ENCODE assay signal across 21 cellular contexts in the genomic region with DNA sequence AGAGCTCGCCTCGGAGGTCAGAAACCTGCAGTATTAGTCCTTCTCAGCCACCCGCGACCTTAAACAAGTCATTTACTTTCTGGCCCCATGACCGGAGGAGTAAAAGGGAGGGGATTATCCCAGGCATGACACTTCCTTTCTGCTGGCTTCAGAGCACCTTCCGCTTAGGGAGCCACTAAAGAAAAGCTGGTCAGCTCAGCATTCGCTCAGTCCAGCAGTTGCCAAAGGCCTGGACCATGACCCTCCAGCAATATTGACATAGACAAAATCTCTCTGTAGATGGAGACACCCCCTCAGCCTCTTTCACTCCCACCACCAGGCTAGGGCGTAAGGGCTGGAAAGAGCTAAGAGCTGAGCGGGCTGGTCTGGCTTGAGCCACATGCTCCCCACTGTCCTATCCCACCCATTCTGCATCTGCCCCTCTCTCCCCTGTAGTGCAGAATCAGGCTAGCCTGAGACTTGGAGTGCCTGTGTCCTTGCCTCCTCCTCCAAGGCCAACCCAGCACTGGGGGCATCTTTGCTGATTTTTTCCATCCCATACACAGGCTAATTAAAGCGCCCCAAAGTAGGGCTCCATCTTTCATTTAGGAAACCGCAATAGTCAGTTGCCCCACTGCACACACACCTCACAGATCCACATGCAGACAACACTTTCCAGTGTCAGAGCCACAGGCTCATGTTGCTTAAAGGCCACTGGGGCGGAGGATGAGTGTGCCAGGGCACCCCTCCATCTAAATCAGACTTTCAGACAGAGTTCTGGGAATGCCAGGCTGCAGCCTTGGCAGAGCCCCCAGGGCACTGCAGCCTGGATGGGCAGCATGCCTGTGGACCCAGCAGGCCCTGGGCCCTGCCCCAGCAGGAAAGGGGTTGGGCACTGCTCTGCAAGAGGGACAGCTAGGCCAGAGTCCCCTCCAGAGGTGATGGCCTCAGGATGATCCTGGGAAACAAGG. TPM values are rescaled to one million over a fixed set of nuclear protein-coding genes. Genes with fewer than 3 reads are reported as not detected.
A peak's percentile ranks its signal among the peaks of the same experiment; 100 is the strongest.
DNase-seq lines count a peak whose midpoint lies in the region; ATAC-seq and TF ChIP-seq lines count a peak whose summit lies in the region.
"Had no signal": no experiment of that assay in that cellular context is flagged by ENCODE, and none has a peak within 500 bp of the region (broad histone marks: within the 10 kb centered on the region; RNA-seq: fewer than 3 reads in every experiment).

No MANE protein-coding gene starts in this region.

- no peak overlapping the region for H3K4me3 Mint-ChIP-seq in Caco-2 (ENCODE audit: unreplicated experiment)
- no peak overlapping the region for H3K4me3 Mint-ChIP-seq in stimulated activated effector memory CD8-positive, alpha-beta T cell treated with anti-CD3 and anti-CD28 coated beads, Interleukin-12 subunit alpha, Interleukin-12 subunit beta, amount 100 ng/mL, for 72 hours
- H3K4me3 Mint-ChIP-seq: CD8-positive, alpha-beta memory T cell; GM23338 had no signal

- peaks cover 6% of the 10 kb centered on the region for H3K4me1 Mint-ChIP-seq in Caco-2 (ENCODE audit: low read depth, unreplicated experiment)
- peaks cover 21% of the 10 kb centered on the region for H3K4me1 Mint-ChIP-seq in stimulated activated effector memory CD8-positive, alpha-beta T cell treated with anti-CD3 and anti-CD28 coated beads, Interleukin-12 subunit alpha, Interleukin-12 subunit beta, amount 100 ng/mL, for 72 hours

- POLR2A ChIA-PET in Caco-2 (lab: Charles Lee), result interaction anchor here (1.2 kb wide), 1 partner anchor 27 kb away, joined by 13 read pairs; a partner anchor contains a TSS

- no peaks in the 10 kb centered on the region for H4K20me1 ChIP-seq in osteoblast (ENCODE audit: insufficient read depth, low read length)
- H4K20me1 ChIP-seq: BLaER1 treated with 17β-estradiol and CSF1 and Interleukin-3, amounts not matched to agents 10 nM and 100 nM had no signal

- H3K27ac Mint-ChIP-seq in Caco-2 (ENCODE audit: unreplicated experiment), result peak overlapping the region; percentile 25
- H3K27ac Mint-ChIP-seq in stimulated activated effector memory CD8-positive, alpha-beta T cell treated with anti-CD3 and anti-CD28 coated beads, Interleukin-12 subunit alpha, Interleukin-12 subunit beta, amount 100 ng/mL, for 72 hours, result no peak overlapping the region
- H3K27ac Mint-ChIP-seq: CD8-positive, alpha-beta memory T cell; GM23338 had no signal

- no peak overlapping the region for H3K27ac ChIP-seq in osteoblast (ENCODE audit: low read depth, low read length)
- H3K27ac ChIP-seq: BLaER1 treated with 17β-estradiol and CSF1 and Interleukin-3, amounts not matched to agents 10 nM and 100 nM; SJCRH30 had no signal

- H3K4me1 ChIP-seq in Caco-2 (peaks cover 14% of the 10 kb centered on the region; the same call in 1 of the 2 replicates), osteoblast (ENCODE audit: insufficient read depth, low read length) (no peaks in the 10 kb centered on the region)

- TF ChIP-seq CTCF in Caco-2 (IDR thresholded peaks at IDR 0.05; ENCODE audit: insufficient read depth in 1 of 2, low read depth in 1 of 2, low read length in 1 of 2, severe bottlenecking in 1 of 2, unreplicated experiment in 1 of 2) (no peak), osteoblast (IDR thresholded peaks at IDR 0.05; ENCODE audit: extremely low read depth, low read depth, low read length) (no peak), GM10266 (IDR thresholded peaks at IDR 0.05; ENCODE audit: control insufficient read depth, insufficient read depth, low read depth, missing control alignments) (no peak)

- H3K36me3 ChIP-seq in Caco-2 (ENCODE audit: control insufficient read depth, insufficient read depth, low read length) (no peaks in the 10 kb centered on the region), osteoblast (ENCODE audit: insufficient read depth, low read length) (no peaks in the 10 kb centered on the region), H7 (replicated peaks; ENCODE audit: control insufficient read depth, insufficient read depth, low read length) (no peaks in the 10 kb centered on the region)
- H3K36me3 ChIP-seq: BLaER1 treated with 17β-estradiol and CSF1 and Interleukin-3, amounts not matched to agents 10 nM and 100 nM; SJCRH30 had no signal

- H3K9me3 ChIP-seq in Caco-2 (no peaks in the 10 kb centered on the region), osteoblast (ENCODE audit: low read depth, low read length) (no peaks in the 10 kb centered on the region)
- H3K9me3 ChIP-seq: BLaER1 treated with 17β-estradiol and CSF1 and Interleukin-3, amounts not matched to agents 10 nM and 100 nM; SJCRH30 had no signal

- intact Hi-C loops in Caco-2 (cut with micrococcal nuclease; ENCODE audit: unreplicated experiment), result loop anchor here (5.0 kb wide), 1 partner anchor 690 kb away; a partner anchor contains a TSS

- H3K4me3 ChIP-seq in Caco-2 (ENCODE audit: low read depth, low read length) (no peak overlapping the region), osteoblast (ENCODE audit: insufficient read depth, low read length) (no peak overlapping the region), H7 (ENCODE audit: insufficient read depth, low read depth, low read length) (no peak overlapping the region)
- H3K4me3 ChIP-seq: BLaER1 treated with 17β-estradiol and CSF1 and Interleukin-3, amounts not matched to agents 10 nM and 100 nM; GM23338; SJCRH30 had no signal

- H3K79me2 ChIP-seq in osteoblast (ENCODE audit: insufficient read depth, low read length), result no peaks in the 10 kb centered on the region

- CTCF ChIA-PET in Caco-2 (lab: Charles Lee), result interaction anchor here (0.6 to 1.9 kb wide), 6 partner anchors 9 to 224 kb away, joined by 3 to 14 read pairs (median 4); a partner anchor contains a TSS

- no peaks in the 10 kb centered on the region for H3K27me3 Mint-ChIP-seq in Caco-2 (ENCODE audit: insufficient read depth, unreplicated experiment)

- no peak for DNase-seq in Caco-2
- DNase-seq in cerebellum (ENCODE audit: low spot score), result peak; percentile 29
- peak; percentile 90 for DNase-seq in left lobe of liver (ENCODE audit: low spot score)
- peak; percentile 65 for DNase-seq in osteoblast (ENCODE audit: insufficient read length, low spot score, missing footprints)
- DNase-seq in GM10266 (ENCODE audit: extremely low spot score), result no peak
- no peak for DNase-seq in kidney tubule cell (ENCODE audit: low spot score)
- DNase-seq in stimulated activated effector memory CD8-positive, alpha-beta T cell treated with anti-CD3 and anti-CD28 coated beads, Interleukin-12 subunit alpha, Interleukin-12 subunit beta, amount 100 ng/mL, for 72 hours (ENCODE audit: low spot score in 2 of 2), result no peak
- no peak for DNase-seq in H7
- DNase-seq: CD8-positive, alpha-beta memory T cell; IMR-90; Kasumi-1; NCI-H1105; NCI-H1694; NCI-H345; NCI-H526 treated with DMSO at 0.1 percent for 48 hours; OCI-M1; SJCRH30 had no signal

- no peak overlapping the region for H3K4me2 ChIP-seq in osteoblast (ENCODE audit: insufficient read depth, low read length)
- H3K4me2 ChIP-seq: GM23338 had no signal

- peak; percentile 73 for ATAC-seq in left lobe of liver
- no peak for ATAC-seq in stimulated activated effector memory CD8-positive, alpha-beta T cell treated with anti-CD3 and anti-CD28 coated beads, Interleukin-12 subunit alpha, Interleukin-12 subunit beta, amount 100 ng/mL, for 72 hours
- ATAC-seq: GM23338 had no signal

- no peaks in the 10 kb centered on the region for H3K9me3 Mint-ChIP-seq in Caco-2 (ENCODE audit: unreplicated experiment)
- H3K9me3 Mint-ChIP-seq in stimulated activated effector memory CD8-positive, alpha-beta T cell treated with anti-CD3 and anti-CD28 coated beads, Interleukin-12 subunit alpha, Interleukin-12 subunit beta, amount 100 ng/mL, for 72 hours, result no peaks in the 10 kb centered on the region
- H3K9me3 Mint-ChIP-seq: CD8-positive, alpha-beta memory T cell; GM23338 had no signal

- no peaks in the 10 kb centered on the region for H3K36me3 Mint-ChIP-seq in Caco-2 (ENCODE audit: insufficient read depth, unreplicated experiment)
- no peaks in the 10 kb centered on the region for H3K36me3 Mint-ChIP-seq in stimulated activated effector memory CD8-positive, alpha-beta T cell treated with anti-CD3 and anti-CD28 coated beads, Interleukin-12 subunit alpha, Interleukin-12 subunit beta, amount 100 ng/mL, for 72 hours
- H3K36me3 Mint-ChIP-seq: CD8-positive, alpha-beta memory T cell had no signal

- BruUV-seq in Caco-2 (replicated peaks; lab: Mats Ljungman, UMichigan), result no TSS peak

- no peaks in the 10 kb centered on the region for H3K27me3 ChIP-seq in Caco-2 (replicated peaks; ENCODE audit: control insufficient read depth, insufficient read depth, low read length)
- peaks cover 15% of the 10 kb centered on the region for H3K27me3 ChIP-seq in osteoblast (ENCODE audit: insufficient read depth, low read length)
- no peaks in the 10 kb centered on the region for H3K27me3 ChIP-seq in H7 (ENCODE audit: control insufficient read depth, insufficient read depth, low read length)
- H3K27me3 ChIP-seq: BLaER1 treated with 17β-estradiol and CSF1 and Interleukin-3, amounts not matched to agents 10 nM and 100 nM; SJCRH30 had no signal

- H2AFZ ChIP-seq in osteoblast (ENCODE audit: low read length), result no peak overlapping the region
- H2AFZ ChIP-seq: GM23338 had no signal

RNA-seq across cellular contexts. Expression of a gene that starts 4.0 kb away (rescaled TPM):
- total RNA-seq in Caco-2 (2022), result not detected in 2 replicates
- 0.36 TPM for total RNA-seq in cerebellum
- 0.40 TPM for total RNA-seq in left lobe of liver
- not detected in 2 replicates for total RNA-seq in osteoblast
- total RNA-seq in H7 (2014; rRNA removed; shearing (Covaris generic)), result 0.04 TPM in 1 of 2 replicates, not detected in the other
- total RNA-seq: CD8-positive, alpha-beta memory T cell; GM23338; HT-29; IMR-90; RPMI7951; SJCRH30 had no signal

RNA-seq across cellular contexts. Expression of a gene that starts 15.6 kb away (rescaled TPM):
- total RNA-seq in Caco-2 (2022) (0.88 and 1.00 TPM in 2 replicates), cerebellum (34.0 TPM), left lobe of liver (2.0 TPM), osteoblast (not detected in 2 replicates)
- total RNA-seq in H7 (2014; rRNA removed; shearing (Covaris generic)), result 2.3 and 6.5 TPM in 2 replicates

RNA-seq across cellular contexts. Expression of a gene that starts 26.7 kb away (rescaled TPM):
- total RNA-seq in Caco-2 (2022), result 132 and 146 TPM in 2 replicates
- total RNA-seq in cerebellum, result 2.5 TPM
- 590 TPM for total RNA-seq in left lobe of liver
- 26.2 and 35.1 TPM in 2 replicates for total RNA-seq in osteoblast
- total RNA-seq in H7 (2014; rRNA removed; shearing (Covaris generic)), result 73.7 and 80.1 TPM in 2 replicates

RNA-seq across cellular contexts. Expression of a gene that starts 47.2 kb away (rescaled TPM):
- total RNA-seq in Caco-2 (2022) (58.1 and 65.9 TPM in 2 replicates), cerebellum (46.2 TPM), left lobe of liver (212 TPM), osteoblast (73.4 and 84.7 TPM in 2 replicates)
- total RNA-seq in H7 (2014; rRNA removed; shearing (Covaris generic)), result 70.4 and 90.1 TPM in 2 replicates

RNA-seq across cellular contexts. Expression of a gene that starts 47.3 kb away (rescaled TPM):
- total RNA-seq in Caco-2 (2022) (2.1 and 2.3 TPM in 2 replicates), cerebellum (1.5 TPM), left lobe of liver (3.5 TPM), osteoblast (1.5 and 1.8 TPM in 2 replicates)
- 0.87 and 2.1 TPM in 2 replicates for total RNA-seq in H7 (2014; rRNA removed; shearing (Covaris generic))

Comparison
In these comparisons a context has a peak if more than half of its experiments do, and no peak if none do; other contexts are left out.
1. DNase-seq: peak in cerebellum (single experiment), left lobe of liver (single experiment) and osteoblast (single experiment); none in Caco-2 (0 of 2), GM10266 (single experiment), kidney tubule cell (single experiment), stimulated activated effector memory CD8-positive, alpha-beta T cell treated with anti-CD3 and anti-CD28 coated beads, Interleukin-12 subunit alpha, Interleukin-12 subunit beta, amount 100 ng/mL, for 72 hours (0 of 2) and H7 (single experiment).